ENCODE assay signal across 13 cellular contexts in genomic region chr18:77073336-77074093, GRCh38. TPM values are rescaled to one million over a fixed set of nuclear protein-coding genes. Genes with fewer than 3 reads are reported as not detected.
A peak's percentile ranks its signal among the peaks of the same experiment; 100 is the strongest.
DNase-seq lines count a peak whose midpoint lies in the region; ATAC-seq and TF ChIP-seq lines count a peak whose summit lies in the region.
"Had no signal": no experiment of that assay in that cellular context is flagged by ENCODE, and none has a peak within 500 bp of the region (broad histone marks: within the 10 kb centered on the region; RNA-seq: fewer than 3 reads in every experiment).

No MANE protein-coding gene starts in this region.

- H3K27ac ChIP-seq in DND-41 (ENCODE audit: low read length) (peak overlapping the region; percentile 34), parathyroid adenoma (peak overlapping the region; percentile 66)
- H3K27ac ChIP-seq: prostate gland, SJCRH30 had no signal

- H3K36me3 ChIP-seq in DND-41 (ENCODE audit: insufficient read depth, low read length): peaks cover 26% of the 10 kb centered on the region
- H3K36me3 ChIP-seq in parathyroid adenoma (ENCODE audit: control insufficient read depth, insufficient read depth, low read length): no peaks in the 10 kb centered on the region
- H3K36me3 ChIP-seq: prostate gland, SJCRH30 had no signal

- no peaks in the 10 kb centered on the region for H3K9me3 Mint-ChIP-seq in CD14-positive monocyte
- H3K9me3 Mint-ChIP-seq in activated T-helper 2 cell treated with anti-CD3 and anti-CD28 coated beads, Interferon-gamma antibody, Interleukin-2, Interleukin-4, amounts not matched to agents 10 μg/mL and 5 μg/mL and 100 μg/mL, durations not matched to agents 14 hours and 24 hours and 36 hours: no peaks in the 10 kb centered on the region

- peaks cover 50% of the 10 kb centered on the region for H3K4me1 Mint-ChIP-seq in CD14-positive monocyte
- H3K4me1 Mint-ChIP-seq in activated T-helper 2 cell treated with anti-CD3 and anti-CD28 coated beads, Interferon-gamma antibody, Interleukin-2, Interleukin-4, amounts not matched to agents 10 μg/mL and 5 μg/mL and 100 μg/mL, durations not matched to agents 14 hours and 24 hours and 36 hours (ENCODE audit: low read depth): peaks cover 70% of the 10 kb centered on the region

- peaks cover 96% of the 10 kb centered on the region for H3K79me2 ChIP-seq in DND-41 (ENCODE audit: insufficient read depth, low read length)
- peaks cover 55% of the 10 kb centered on the region for H3K79me2 ChIP-seq in parathyroid adenoma

- peaks cover 54% of the 10 kb centered on the region for H3K4me1 ChIP-seq in DND-41 (ENCODE audit: insufficient read depth, low read length)
- peaks cover 38% of the 10 kb centered on the region for H3K4me1 ChIP-seq in parathyroid adenoma
- H3K4me1 ChIP-seq: prostate gland, SJCRH30 had no signal

- ATAC-seq in DND-41 (ENCODE audit: insufficient read depth, low read depth): peak; percentile 24; the same call in 1 of the 3 replicates

- intact Hi-C loops in CD14-positive monocyte (cut with micrococcal nuclease): no loop called here
- intact Hi-C loops in activated T-helper 2 cell treated with anti-CD3 and anti-CD28 coated beads, Interferon-gamma antibody, Interleukin-2, Interleukin-4, amounts not matched to agents 10 μg/mL and 5 μg/mL and 100 μg/mL, durations not matched to agents 14 hours and 24 hours and 36 hours (cut with micrococcal nuclease): loop anchor here (2.0 kb wide), 1 partner anchor 13 kb away; no protein-coding TSS in a partner anchor

- peaks cover 0 to 3% (median 0%) of the 10 kb centered on the region in 3 donors for H3K27me3 Mint-ChIP-seq in CD14-positive monocyte (ENCODE audit: low read depth in 3 of 3)
- no peaks in the 10 kb centered on the region for H3K27me3 Mint-ChIP-seq in activated T-helper 2 cell treated with anti-CD3 and anti-CD28 coated beads, Interferon-gamma antibody, Interleukin-2, Interleukin-4, amounts not matched to agents 10 μg/mL and 5 μg/mL and 100 μg/mL, durations not matched to agents 14 hours and 24 hours and 36 hours (ENCODE audit: low read depth)

- TF ChIP-seq CTCF in CD14-positive monocyte (IDR thresholded peaks at IDR 0.05) (no peak), DND-41 (IDR thresholded peaks at IDR 0.05; ENCODE audit: borderline replicate concordance, extremely low read depth, low read length, poor library complexity, severe bottlenecking) (no peak), parathyroid adenoma (IDR thresholded peaks at IDR 0.05) (no peak)

- no peak overlapping the region for H3K4me2 ChIP-seq in DND-41 (ENCODE audit: insufficient read depth, low read length)
- peak overlapping the region; percentile 13 for H3K4me2 ChIP-seq in parathyroid adenoma (ENCODE audit: low read length)

- H3K4me3 ChIP-seq in DND-41 (ENCODE audit: low read depth in 1 of 2, low read length in 2 of 2) (no peak overlapping the region), parathyroid adenoma (ENCODE audit: low read depth, low read length) (no peak overlapping the region)
- H3K4me3 ChIP-seq: prostate gland, SJCRH30 had no signal

- no peak overlapping the region for H3K9ac ChIP-seq in DND-41 (ENCODE audit: low read depth, low read length)
- H3K9ac ChIP-seq in parathyroid adenoma: no peak overlapping the region

- H4K20me1 ChIP-seq in DND-41 (ENCODE audit: insufficient read depth, low read length): no peaks in the 10 kb centered on the region

- no peaks in the 10 kb centered on the region for H3K27me3 ChIP-seq in DND-41 (ENCODE audit: insufficient read depth, low read length, poor library complexity)
- no peaks in the 10 kb centered on the region for H3K27me3 ChIP-seq in parathyroid adenoma (ENCODE audit: control insufficient read depth, insufficient read depth, low read length)
- H3K27me3 ChIP-seq: SJCRH30 had no signal

- H3K27ac Mint-ChIP-seq in CD14-positive monocyte: peak overlapping the region in 6 of 7 donors; percentile 2 to 91 (median 61)
- H3K27ac Mint-ChIP-seq in activated T-helper 2 cell treated with anti-CD3 and anti-CD28 coated beads, Interferon-gamma antibody, Interleukin-2, Interleukin-4, amounts not matched to agents 10 μg/mL and 5 μg/mL and 100 μg/mL, durations not matched to agents 14 hours and 24 hours and 36 hours: peak overlapping the region; percentile 74

- no peaks in the 10 kb centered on the region for H3K9me3 ChIP-seq in DND-41 (ENCODE audit: insufficient read depth, low read length, severe bottlenecking)
- no peaks in the 10 kb centered on the region for H3K9me3 ChIP-seq in parathyroid adenoma (ENCODE audit: control insufficient read depth, low read length)
- H3K9me3 ChIP-seq: prostate gland, SJCRH30 had no signal

- DNase-seq in CD14-positive monocyte (ENCODE audit: low spot score): no peak
- no peak for DNase-seq in DND-41
- no peak for DNase-seq in activated T-helper 2 cell treated with anti-CD3 and anti-CD28 coated beads, Interferon-gamma antibody, Interleukin-2, Interleukin-4, amounts not matched to agents 10 μg/mL and 5 μg/mL and 100 μg/mL, durations not matched to agents 14 hours and 24 hours and 36 hours (ENCODE audit: low spot score)
- DNase-seq in NCI-H1417 treated with DMSO at 0.1 percent for 48 hours (lab: John Stamatoyannopoulos, UW): no peak
- no peak for DNase-seq in NOMO-1 (lab: John Stamatoyannopoulos, UW; ENCODE audit: unreplicated experiment in 2 of 2)
- DNase-seq in DMS79 (lab: John Stamatoyannopoulos, UW): no peak
- DNase-seq: activated gamma-delta T cell, NCI-H1436, NCI-H774, SJCRH30, substantia nigra had no signal

- H3K4me3 Mint-ChIP-seq in CD14-positive monocyte: no peak overlapping the region
- peak overlapping the region; percentile 24 for H3K4me3 Mint-ChIP-seq in activated T-helper 2 cell treated with anti-CD3 and anti-CD28 coated beads, Interferon-gamma antibody, Interleukin-2, Interleukin-4, amounts not matched to agents 10 μg/mL and 5 μg/mL and 100 μg/mL, durations not matched to agents 14 hours and 24 hours and 36 hours (ENCODE audit: low read depth)

- H3K36me3 Mint-ChIP-seq in CD14-positive monocyte: peaks cover 77 to 79% of the 10 kb centered on the region in 2 donors
- peaks cover 70% of the 10 kb centered on the region for H3K36me3 Mint-ChIP-seq in activated T-helper 2 cell treated with anti-CD3 and anti-CD28 coated beads, Interferon-gamma antibody, Interleukin-2, Interleukin-4, amounts not matched to agents 10 μg/mL and 5 μg/mL and 100 μg/mL, durations not matched to agents 14 hours and 24 hours and 36 hours (ENCODE audit: low read depth)

- H2AFZ ChIP-seq in DND-41 (ENCODE audit: low read depth, low read length): no peak overlapping the region
- H2AFZ ChIP-seq in parathyroid adenoma: no peak overlapping the region

RNA-seq across cellular contexts. Expression of gene MBP, which starts 59.1 kb away (rescaled TPM):
- 10 to 100 TPM; 50.4 to 81.0 TPM for polyA plus RNA-seq in CD14-positive monocyte
- total RNA-seq in activated T-helper 2 cell treated with anti-CD3 and anti-CD28 coated beads, Interferon-gamma antibody, Interleukin-2, Interleukin-4, amounts not matched to agents 10 μg/mL and 5 μg/mL and 100 μg/mL, durations not matched to agents 14 hours and 24 hours and 36 hours: 53.7 and 54.3 TPM in 2 replicates
